8 cellular contexts compared by ENCODE assay signal in genomic region chr13:51585234-51585672, GRCh38. TPM values are rescaled to one million over a fixed set of nuclear protein-coding genes. Genes with fewer than 3 reads are reported as not detected.
DNase-seq lines count a peak whose midpoint lies in the region; ATAC-seq, FAIRE-seq and TF ChIP-seq lines count a peak whose summit lies in the region.

No MANE protein-coding gene starts in this region.

- peak overlapping the region; percentile 86 for H3K4me2 ChIP-seq in endothelial cell of umbilical vein (ENCODE audit: insufficient read depth, low read length)

- peak overlapping the region; percentile 90 for H3K4me3 Mint-ChIP-seq in activated CD4-positive, alpha-beta T cell treated with anti-CD3 and anti-CD28 coated beads, Interleukin-2, amount 10 ng/mL, durations not matched to agents 24 days and 14 days

- peaks cover 46% of the 10 kb centered on the region for H3K4me1 Mint-ChIP-seq in activated CD4-positive, alpha-beta T cell treated with anti-CD3 and anti-CD28 coated beads, Interleukin-2, amount 10 ng/mL, durations not matched to agents 24 days and 14 days

- peaks cover 3% of the 10 kb centered on the region for H3K79me2 ChIP-seq in endothelial cell of umbilical vein (ENCODE audit: control insufficient read depth, insufficient read depth, low read length)

- intact Hi-C loops in activated CD4-positive, alpha-beta T cell treated with anti-CD3 and anti-CD28 coated beads, Interleukin-2, amount 10 ng/mL, durations not matched to agents 24 days and 14 days (cut with micrococcal nuclease) = loop anchor here (1.0 to 10.0 kb wide), 7 partner anchors 29 to 870 kb away; partner anchors contain the start of genes ALG11, ATP7B, CKAP2 and VPS36
- intact Hi-C loops in endothelial cell of umbilical vein (cut with micrococcal nuclease) = loop anchor here (10.0 kb wide), 2 partner anchors 180 to 540 kb away; partner anchors contain the start of gene NEK5

- BruUV-seq in endothelial cell of umbilical vein (replicated peaks; lab: Mats Ljungman, UMichigan) = no TSS peak

- no peak for TF ChIP-seq POLR2A in endothelial cell of umbilical vein (IDR thresholded peaks at IDR 0.05; ENCODE audit: low read depth, low read length)

- H3K9me1 ChIP-seq in endothelial cell of umbilical vein (replicated peaks; ENCODE audit: control insufficient read depth, extremely low read depth, insufficient read depth, low read length) = no peaks in the 10 kb centered on the region

- POLR2A ChIA-PET in endothelial cell of umbilical vein (lab: Charles Lee) = interaction anchor here (1.3 to 2.6 kb wide), 3 partner anchors 131 to 217 kb away, joined by 3 to 16 read pairs (median 5); partner anchors contain the start of gene INTS6

- no peak for TF ChIP-seq CTCF in endothelial cell of umbilical vein (IDR thresholded peaks at IDR 0.05; ENCODE audit: extremely low read depth in 1 of 2, insufficient read depth in 1 of 2, low read depth in 1 of 2, low read length in 2 of 2)

- no peaks in the 10 kb centered on the region for H3K9me3 ChIP-seq in endothelial cell of umbilical vein (replicated peaks; ENCODE audit: control insufficient read depth, insufficient read depth, low read length)
- no peaks in the 10 kb centered on the region for H3K9me3 ChIP-seq in neuron (ENCODE audit: low read length)

- H3K4me1 ChIP-seq in endothelial cell of umbilical vein (ENCODE audit: control insufficient read depth, extremely low read depth, insufficient read depth, low read length) (peaks cover 20% of the 10 kb centered on the region), neuron (ENCODE audit: insufficient read depth, low read length) (peaks cover 27% of the 10 kb centered on the region)

- dilution Hi-C loops in endothelial cell of umbilical vein (cut with MboI; ENCODE audit: extremely low pct_ligation_motif_present, low sequenced_read_pairs) = no loop called here

- H3K27ac ChIP-seq in endothelial cell of umbilical vein (ENCODE audit: insufficient read depth, low read depth, low read length) = peak overlapping the region; percentile 45

- H4K20me1 ChIP-seq in endothelial cell of umbilical vein (replicated peaks; ENCODE audit: control insufficient read depth, extremely low read depth, insufficient read depth, low read length) = no peaks in the 10 kb centered on the region

- H3K27me3 ChIP-seq in endothelial cell of umbilical vein (ENCODE audit: control insufficient read depth in 2 of 2, insufficient read depth in 2 of 2, low read length in 2 of 2) (no peaks in the 10 kb centered on the region), neuron (ENCODE audit: insufficient read depth, low read length) (peaks cover 5% of the 10 kb centered on the region)

- H3K27ac Mint-ChIP-seq in activated CD4-positive, alpha-beta T cell treated with anti-CD3 and anti-CD28 coated beads, Interleukin-2, amount 10 ng/mL, durations not matched to agents 24 days and 14 days = peak overlapping the region; percentile 84

- peak overlapping the region; percentile 80 to 90 (median 85) for H3K4me3 ChIP-seq in endothelial cell of umbilical vein (replicated peaks in 1 of 3; ENCODE audit: insufficient read depth in 1 of 3, low read depth in 1 of 3, low read length in 3 of 3)
- peak overlapping the region; percentile 67 for H3K4me3 ChIP-seq in neuron (ENCODE audit: low read length)

- peak overlapping the region; percentile 82 for H3K9ac ChIP-seq in endothelial cell of umbilical vein (replicated peaks; ENCODE audit: extremely low read depth, insufficient read depth, low read length)

- CTCF ChIA-PET in endothelial cell of umbilical vein (lab: Charles Lee) = interaction anchor here (0.7 to 1.7 kb wide), 12 partner anchors 53 to 212 kb away, joined by 3 to 6 read pairs (median 3); no protein-coding TSS in a partner anchor

- H3K27me3 Mint-ChIP-seq in activated CD4-positive, alpha-beta T cell treated with anti-CD3 and anti-CD28 coated beads, Interleukin-2, amount 10 ng/mL, durations not matched to agents 24 days and 14 days = peaks cover 5% of the 10 kb centered on the region

- H2AFZ ChIP-seq in endothelial cell of umbilical vein (ENCODE audit: low read depth, low read length) (peak overlapping the region; percentile 97), neuron (ENCODE audit: low read depth, low read length) (peak overlapping the region; percentile 54)

- no peaks in the 10 kb centered on the region for H3K36me3 ChIP-seq in endothelial cell of umbilical vein (ENCODE audit: control insufficient read depth in 2 of 2, extremely low read depth in 1 of 2, insufficient read depth in 2 of 2, low read length in 2 of 2)
- H3K36me3 ChIP-seq in neuron (ENCODE audit: insufficient read depth, low read length) = no peaks in the 10 kb centered on the region

- no peaks in the 10 kb centered on the region for H3K9me3 Mint-ChIP-seq in activated CD4-positive, alpha-beta T cell treated with anti-CD3 and anti-CD28 coated beads, Interleukin-2, amount 10 ng/mL, durations not matched to agents 24 days and 14 days

- DNase-seq in activated CD4-positive, alpha-beta T cell treated with anti-CD3 and anti-CD28 coated beads, Interleukin-2, amount 10 ng/mL, durations not matched to agents 24 days and 14 days = no peak
- no peak for DNase-seq in activated CD4-positive, alpha-beta T cell treated with anti-CD3 and anti-CD28 coated beads, Interleukin-2, amount 50 U/mL, for 1 hour
- DNase-seq in SIG-M5 treated with dmso at 0.1 percent for 504 hours (lab: John Stamatoyannopoulos, UW; ENCODE audit: unreplicated experiment) (peak; percentile 78), endothelial cell of umbilical vein (ENCODE audit: low read depth, low spot score) (peak; percentile 40), frontal cortex (ENCODE audit: low spot score in 2 of 2) (no peak), retina (no peak)

- FAIRE-seq in endothelial cell of umbilical vein (lab: Jason Lieb, UNC) = peak; percentile 46
- FAIRE-seq in frontal cortex (lab: Jason Lieb, UNC) = no peak

- peaks cover 4% of the 10 kb centered on the region for H3K36me3 Mint-ChIP-seq in activated CD4-positive, alpha-beta T cell treated with anti-CD3 and anti-CD28 coated beads, Interleukin-2, amount 10 ng/mL, durations not matched to agents 24 days and 14 days (ENCODE audit: low read depth)

- no peak for ATAC-seq in GM21447 (IDR thresholded peaks at IDR 0.05; ENCODE audit: unreplicated experiment)

TF ChIP-seq in endothelial cell of umbilical vein, 7 proteins besides CTCF, POLR2A, EP300 and RAD21:
- TF ChIP-seq MYC (IDR thresholded peaks at IDR 0.05; ENCODE audit: low read depth, low read length) = no peak
- no peak for TF ChIP-seq POLR2AphosphoS5 (IDR thresholded peaks at IDR 0.05; ENCODE audit: insufficient read depth, low read depth, low read length)
- no peak for TF ChIP-seq EZH2 (IDR thresholded peaks at IDR 0.05; ENCODE audit: borderline replicate concordance, low read depth, low read length, severe bottlenecking)
- TF ChIP-seq JUN (IDR thresholded peaks at IDR 0.05; ENCODE audit: borderline replicate concordance, insufficient read depth, insufficient read length, low read depth) = no peak
- TF ChIP-seq, protein P1, sequence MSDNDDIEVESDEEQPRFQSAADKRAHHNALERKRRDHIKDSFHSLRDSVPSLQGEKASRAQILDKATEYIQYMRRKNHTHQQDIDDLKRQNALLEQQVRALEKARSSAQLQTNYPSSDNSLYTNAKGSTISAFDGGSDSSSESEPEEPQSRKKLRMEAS (IDR thresholded peaks at IDR 0.05; ENCODE audit: insufficient read depth, insufficient read length) = no peak
- TF ChIP-seq GATA2 (IDR thresholded peaks at IDR 0.05; ENCODE audit: insufficient read depth, insufficient read length, low read depth, low read length) = no peak
- TF ChIP-seq FOS (IDR thresholded peaks at IDR 0.05; ENCODE audit: borderline replicate concordance, insufficient read depth, low read length) = no peak

RNA-seq across cellular contexts. Expression of gene WDFY2, which starts 1.0 kb away (rescaled TPM):
- total RNA-seq in activated CD4-positive, alpha-beta T cell treated with anti-CD3 and anti-CD28 coated beads, Interleukin-2, amount 10 ng/mL, durations not matched to agents 24 days and 14 days = 9.1 and 11.1 TPM in 2 replicates
- total RNA-seq in endothelial cell of umbilical vein (5.5 TPM in 2 replicates), frontal cortex (4.9 TPM)
- 1.6 and 2.1 TPM in 2 replicates for polyA plus RNA-seq in endothelial cell of umbilical vein
- polyA plus RNA-seq in endothelial cell of umbilical vein (2011; cell fraction: cytosol; rRNA removed) = 1.0 TPM in 2 replicates
- polyA plus RNA-seq in endothelial cell of umbilical vein (2011; cell fraction: nucleus; rRNA removed) = 9.4 TPM in 2 replicates
- 2.9 and 3.6 TPM in 2 replicates for polyA plus RNA-seq in endothelial cell of umbilical vein (2012)
- polyA minus RNA-seq in endothelial cell of umbilical vein = 6.0 and 7.0 TPM in 2 replicates
- polyA minus RNA-seq in endothelial cell of umbilical vein (2011; cell fraction: cytosol; rRNA and poly(A)+ RNA removed) = 4.2 TPM
- 13.6 and 16.5 TPM in 2 replicates for polyA minus RNA-seq in endothelial cell of umbilical vein (2011; cell fraction: nucleus; rRNA and poly(A)+ RNA removed)

Comparison
In these comparisons a context has a peak if more than half of its experiments do, and no peak if none do; other contexts are left out.
1. DNase-seq: peak in SIG-M5 treated with dmso at 0.1 percent for 504 hours (single experiment) and endothelial cell of umbilical vein (single experiment); none in activated CD4-positive, alpha-beta T cell treated with anti-CD3 and anti-CD28 coated beads, Interleukin-2, amount 10 ng/mL, durations not matched to agents 24 days and 14 days (single experiment), activated CD4-positive, alpha-beta T cell treated with anti-CD3 and anti-CD28 coated beads, Interleukin-2, amount 50 U/mL, for 1 hour (single experiment), frontal cortex (0 of 2) and retina (single experiment).